In genomic region chr1:6001992-6002576, GRCh38 we compare ENCODE assay signal across 1 cellular context.
A peak's percentile ranks its signal among the peaks of the same experiment; 100 is the strongest.
TF ChIP-seq lines count a peak whose summit lies in the region.

No MANE protein-coding gene starts in this region.

TF ChIP-seq in K562, 482 proteins besides CTCF, POLR2A, EP300 and RAD21 (continued from another document):
- TF ChIP-seq, protein P1, sequence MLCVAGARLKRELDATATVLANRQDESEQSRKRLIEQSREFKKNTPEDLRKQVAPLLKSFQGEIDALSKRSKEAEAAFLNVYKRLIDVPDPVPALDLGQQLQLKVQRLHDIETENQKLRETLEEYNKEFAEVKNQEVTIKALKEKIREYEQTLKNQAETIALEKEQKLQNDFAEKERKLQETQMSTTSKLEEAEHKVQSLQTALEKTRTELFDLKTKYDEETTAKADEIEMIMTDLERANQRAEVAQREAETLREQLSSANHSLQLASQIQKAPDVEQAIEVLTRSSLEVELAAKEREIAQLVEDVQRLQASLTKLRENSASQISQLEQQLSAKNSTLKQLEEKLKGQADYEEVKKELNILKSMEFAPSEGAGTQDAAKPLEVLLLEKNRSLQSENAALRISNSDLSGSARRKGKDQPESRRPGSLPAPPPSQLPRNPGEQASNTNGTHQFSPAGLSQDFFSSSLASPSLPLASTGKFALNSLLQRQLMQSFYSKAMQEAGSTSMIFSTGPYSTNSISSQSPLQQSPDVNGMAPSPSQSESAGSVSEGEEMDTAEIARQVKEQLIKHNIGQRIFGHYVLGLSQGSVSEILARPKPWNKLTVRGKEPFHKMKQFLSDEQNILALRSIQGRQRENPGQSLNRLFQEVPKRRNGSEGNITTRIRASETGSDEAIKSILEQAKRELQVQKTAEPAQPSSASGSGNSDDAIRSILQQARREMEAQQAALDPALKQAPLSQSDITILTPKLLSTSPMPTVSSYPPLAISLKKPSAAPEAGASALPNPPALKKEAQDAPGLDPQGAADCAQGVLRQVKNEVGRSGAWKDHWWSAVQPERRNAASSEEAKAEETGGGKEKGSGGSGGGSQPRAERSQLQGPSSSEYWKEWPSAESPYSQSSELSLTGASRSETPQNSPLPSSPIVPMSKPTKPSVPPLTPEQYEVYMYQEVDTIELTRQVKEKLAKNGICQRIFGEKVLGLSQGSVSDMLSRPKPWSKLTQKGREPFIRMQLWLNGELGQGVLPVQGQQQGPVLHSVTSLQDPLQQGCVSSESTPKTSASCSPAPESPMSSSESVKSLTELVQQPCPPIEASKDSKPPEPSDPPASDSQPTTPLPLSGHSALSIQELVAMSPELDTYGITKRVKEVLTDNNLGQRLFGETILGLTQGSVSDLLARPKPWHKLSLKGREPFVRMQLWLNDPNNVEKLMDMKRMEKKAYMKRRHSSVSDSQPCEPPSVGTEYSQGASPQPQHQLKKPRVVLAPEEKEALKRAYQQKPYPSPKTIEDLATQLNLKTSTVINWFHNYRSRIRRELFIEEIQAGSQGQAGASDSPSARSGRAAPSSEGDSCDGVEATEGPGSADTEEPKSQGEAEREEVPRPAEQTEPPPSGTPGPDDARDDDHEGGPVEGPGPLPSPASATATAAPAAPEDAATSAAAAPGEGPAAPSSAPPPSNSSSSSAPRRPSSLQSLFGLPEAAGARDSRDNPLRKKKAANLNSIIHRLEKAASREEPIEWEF (CRISPR knock-in tag; IDR thresholded peaks at IDR 0.05) = no peak
- no peak for TF ChIP-seq THRAP3 (IDR thresholded peaks at IDR 0.05; ENCODE audit: borderline replicate concordance)
- TF ChIP-seq NFIC (IDR thresholded peaks at IDR 0.05) = peak; percentile 81
